Comparison of ENCODE assay signal across 8 cellular contexts in the genomic region with DNA sequence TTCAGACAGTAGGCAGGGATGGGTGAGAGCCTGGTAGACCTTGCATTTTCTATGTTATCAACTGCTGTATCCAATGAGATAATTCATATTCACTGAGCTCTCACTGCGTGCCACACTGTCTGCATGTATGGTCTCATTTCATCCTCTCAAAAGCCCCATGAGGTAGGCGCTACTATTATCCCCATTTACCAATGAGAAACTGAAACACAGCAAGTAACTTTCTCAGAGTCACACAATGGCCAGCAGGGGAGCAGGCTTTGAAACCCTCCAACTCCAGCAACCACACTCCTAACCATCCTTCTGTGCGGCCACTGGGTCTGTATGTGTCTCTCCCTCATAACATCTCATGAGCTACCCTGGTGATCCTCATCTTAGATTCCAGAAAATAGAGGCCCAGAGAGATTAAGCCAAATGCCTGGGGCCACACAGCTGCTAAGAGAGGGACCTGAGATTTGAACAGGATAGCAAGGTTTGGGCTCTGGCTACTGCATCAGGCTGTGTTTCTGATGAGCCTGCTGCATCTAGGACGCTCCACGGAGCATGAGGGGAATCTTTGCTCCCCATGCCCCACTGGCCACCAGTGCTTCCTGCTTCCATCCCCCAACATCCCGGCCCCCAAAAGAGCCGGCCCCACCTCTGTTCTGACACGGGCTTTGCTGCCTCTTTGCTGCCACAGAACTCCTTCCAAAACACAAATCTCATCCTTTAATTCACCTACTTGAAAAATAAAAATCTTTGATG. TPM values are rescaled to one million over a fixed set of nuclear protein-coding genes. Genes with fewer than 3 reads are reported as not detected.
A peak's percentile ranks its signal among the peaks of the same experiment; 100 is the strongest.
DNase-seq lines count a peak whose midpoint lies in the region; ATAC-seq, FAIRE-seq and TF ChIP-seq lines count a peak whose summit lies in the region.

No MANE protein-coding gene starts in this region.

- H3K9me3 Mint-ChIP-seq in activated T-helper 17 cell treated with anti-CD3 and anti-CD28 coated beads, Interleukin-2, amount 50 U/mL, for 72 hours: no peaks in the 10 kb centered on the region
- H3K9me3 Mint-ChIP-seq in naive thymus-derived CD8-positive, alpha-beta T cell: peaks cover 0 to 10% (median 0%) of the 10 kb centered on the region in 9 donors

- peak; percentile 87 for TF ChIP-seq POLR2A in GM12892 (IDR thresholded peaks at IDR 0.05; ENCODE audit: low read depth, low read length)

- peak; percentile 81 for FAIRE-seq in GM12892 (lab: Jason Lieb, UNC)

- POLR2A ChIA-PET in naive thymus-derived CD8-positive, alpha-beta T cell (lab: Charles Lee): interaction anchor here (0.5 to 37.3 kb wide), 15 partner anchors 9 to 1127 kb away, joined by 3 to 2269 read pairs (median 8); a partner anchor contains a TSS

- DNase-seq in GM12892 (ENCODE audit: insufficient read length): no peak
- DNase-seq in naive thymus-derived CD8-positive, alpha-beta T cell: peak in 9 of 10 donors; percentile 49 to 83 (median 76)
- DNase-seq in NCI-H774 (lab: John Stamatoyannopoulos, UW): no peak
- no peak for DNase-seq in GM19240 (ENCODE audit: insufficient read length, low spot score)
- no peak for DNase-seq in left cardiac atrium

- peak; percentile 42 for ATAC-seq in HG03378 (IDR thresholded peaks at IDR 0.05; ENCODE audit: unreplicated experiment)
- peak; percentile 54 for ATAC-seq in activated T-helper 17 cell treated with anti-CD3 and anti-CD28 coated beads, Interleukin-2, amount 50 U/mL, for 72 hours (replicated peaks)
- peak; percentile 34 to 60 for ATAC-seq in naive thymus-derived CD8-positive, alpha-beta T cell
- ATAC-seq in left cardiac atrium: no peak
- ATAC-seq in HG03460 (IDR thresholded peaks at IDR 0.05; ENCODE audit: unreplicated experiment): no peak

- H3K4me3 Mint-ChIP-seq in activated T-helper 17 cell treated with anti-CD3 and anti-CD28 coated beads, Interleukin-2, amount 50 U/mL, for 72 hours: peak overlapping the region; percentile 95
- peak overlapping the region; percentile 91 to 100 (median 97) for H3K4me3 Mint-ChIP-seq in naive thymus-derived CD8-positive, alpha-beta T cell

- H3K27me3 Mint-ChIP-seq in activated T-helper 17 cell treated with anti-CD3 and anti-CD28 coated beads, Interleukin-2, amount 50 U/mL, for 72 hours: no peaks in the 10 kb centered on the region
- no peaks in the 10 kb centered on the region for H3K27me3 Mint-ChIP-seq in naive thymus-derived CD8-positive, alpha-beta T cell

- H3K4me1 Mint-ChIP-seq in activated T-helper 17 cell treated with anti-CD3 and anti-CD28 coated beads, Interleukin-2, amount 50 U/mL, for 72 hours: peaks cover 39% of the 10 kb centered on the region
- peaks cover 50 to 92% (median 70%) of the 10 kb centered on the region in 4 donors for H3K4me1 Mint-ChIP-seq in naive thymus-derived CD8-positive, alpha-beta T cell

- intact Hi-C loops in left cardiac atrium (cut with DNase I): loop anchor here in 1 of 2 donors (2.0 kb wide), 1 partner anchor 203 kb away; no protein-coding TSS in a partner anchor

- H3K36me3 Mint-ChIP-seq in activated T-helper 17 cell treated with anti-CD3 and anti-CD28 coated beads, Interleukin-2, amount 50 U/mL, for 72 hours (ENCODE audit: low read depth): peaks cover 94% of the 10 kb centered on the region
- H3K36me3 Mint-ChIP-seq in naive thymus-derived CD8-positive, alpha-beta T cell: peaks cover 59 to 81% (median 73%) of the 10 kb centered on the region in 3 donors

- H3K27ac Mint-ChIP-seq in activated T-helper 17 cell treated with anti-CD3 and anti-CD28 coated beads, Interleukin-2, amount 50 U/mL, for 72 hours: peak overlapping the region; percentile 99
- H3K27ac Mint-ChIP-seq in naive thymus-derived CD8-positive, alpha-beta T cell: peak overlapping the region; percentile 95 to 100 (median 100)

RNA-seq across cellular contexts. Expression of a gene that starts 3.2 kb away (rescaled TPM):
- 167 TPM for polyA plus RNA-seq in GM12892 (2012; ENCODE audit: missing spikeins)
- 100 to 1,000 TPM; 140 to 304 TPM for total RNA-seq in activated T-helper 17 cell treated with anti-CD3 and anti-CD28 coated beads, Interleukin-2, amount 50 U/mL, for 72 hours
- total RNA-seq in naive thymus-derived CD8-positive, alpha-beta T cell: 100 to 1,000 TPM; 571 to 574 TPM
- 1,000 to 10,000 TPM in 2 of 3 donors, 100 to 1,000 TPM in 1; 897 to 2,008 (median 1,531) TPM for polyA plus RNA-seq in naive thymus-derived CD8-positive, alpha-beta T cell
- total RNA-seq in left cardiac atrium: under 1 TPM; 0.29 to 0.53 TPM

Comparison
In these comparisons a context has a peak if more than half of its experiments do, and no peak if none do; other contexts are left out.
1. DNase-seq: peak in naive thymus-derived CD8-positive, alpha-beta T cell (9 of 10); none in GM12892 (single experiment), NCI-H774 (single experiment), GM19240 (single experiment) and left cardiac atrium (single experiment).
2. ATAC-seq: peak in HG03378 (single experiment), activated T-helper 17 cell treated with anti-CD3 and anti-CD28 coated beads, Interleukin-2, amount 50 U/mL, for 72 hours (single experiment) and naive thymus-derived CD8-positive, alpha-beta T cell (2 of 2); none in left cardiac atrium (0 of 2) and HG03460 (single experiment).
3. RNA of a gene that starts 3.2 kb away (total RNA-seq): 571 to 574 TPM in naive thymus-derived CD8-positive, alpha-beta T cell and 140 to 304 TPM in activated T-helper 17 cell treated with anti-CD3 and anti-CD28 coated beads, Interleukin-2, amount 50 U/mL, for 72 hours; 0.29 to 0.53 TPM in left cardiac atrium; every median in the first group is over 10 times any median in the second.